9 cellular contexts compared by ENCODE assay signal in the genomic region with DNA sequence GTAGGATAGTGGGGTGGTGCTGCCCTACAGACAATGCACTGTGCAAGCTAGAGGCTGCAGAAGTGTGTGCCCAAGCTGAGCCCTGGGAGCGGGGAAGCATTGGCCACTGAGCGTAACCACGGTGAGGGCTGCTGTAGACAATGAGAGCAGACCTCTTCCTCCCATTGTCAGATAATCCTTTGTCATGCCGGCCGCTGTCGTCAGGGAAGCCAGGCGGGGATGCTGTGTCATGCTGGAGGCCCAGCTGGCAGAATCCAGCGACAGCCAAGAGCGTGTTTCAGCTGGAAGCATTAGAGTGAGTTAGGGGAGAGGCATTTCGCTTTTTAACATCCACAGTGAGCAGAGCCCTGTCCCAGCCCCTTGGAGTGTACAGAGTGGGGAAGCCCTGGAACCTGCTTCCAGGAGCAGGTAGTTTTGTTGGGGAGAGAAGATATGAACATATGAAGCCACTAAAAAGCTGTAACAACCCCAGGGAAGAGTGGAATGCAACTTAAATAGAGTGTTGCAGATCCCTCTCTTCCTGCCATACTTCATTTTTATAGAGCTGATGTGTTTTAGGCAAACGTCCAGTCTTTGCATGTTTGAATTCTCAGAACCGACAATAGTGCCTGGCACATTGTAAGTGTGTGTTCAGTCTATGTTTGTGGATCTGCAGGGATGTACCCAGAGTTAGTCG. TPM values are rescaled to one million over a fixed set of nuclear protein-coding genes. Genes with fewer than 3 reads are reported as not detected.
DNase-seq lines count a peak whose midpoint lies in the region; ATAC-seq and TF ChIP-seq lines count a peak whose summit lies in the region.
"Had no signal": no experiment of that assay in that cellular context is flagged by ENCODE, and none has a peak within 500 bp of the region (broad histone marks: within the 10 kb centered on the region; RNA-seq: fewer than 3 reads in every experiment).

No MANE protein-coding gene starts in this region.

- no peak overlapping the region for H3K4me3 Mint-ChIP-seq in nephron progenitor cell

- no peak for TF ChIP-seq CTCF in fibroblast of villous mesenchyme (IDR thresholded peaks at IDR 0.05; ENCODE audit: insufficient read depth, low read depth, low read length)
- no peak for TF ChIP-seq CTCF in nephron progenitor cell (IDR thresholded peaks at IDR 0.05)

- peaks cover 16% of the 10 kb centered on the region for H3K27me3 Mint-ChIP-seq in nephron progenitor cell (ENCODE audit: low read depth, poor library complexity)

- H3K36me3 Mint-ChIP-seq in nephron progenitor cell (ENCODE audit: low read depth): peaks cover 20% of the 10 kb centered on the region

- peaks cover 71% of the 10 kb centered on the region for H3K36me3 ChIP-seq in SJSA1

- no peaks in the 10 kb centered on the region for H3K27me3 ChIP-seq in SJSA1 (replicated peaks)

- H3K27ac Mint-ChIP-seq in nephron progenitor cell: no peak overlapping the region

- ATAC-seq in GM21367 (IDR thresholded peaks at IDR 0.05; ENCODE audit: unreplicated experiment) (no peak), HG02852 (IDR thresholded peaks at IDR 0.05; ENCODE audit: unreplicated experiment) (no peak)
- ATAC-seq: HCT116 had no signal

- H3K4me1 Mint-ChIP-seq in nephron progenitor cell: peaks cover 61% of the 10 kb centered on the region

- no peak overlapping the region for H3K4me3 ChIP-seq in SJSA1
- no peak overlapping the region for H3K4me3 ChIP-seq in fibroblast of villous mesenchyme (ENCODE audit: low read depth, low read length)

- peak overlapping the region; percentile 89 for H3K27ac ChIP-seq in SJSA1

- DNase-seq in GM04503 (ENCODE audit: low read depth) (peak; percentile 61), SJSA1 (ENCODE audit: low read depth in 1 of 2, low spot score in 2 of 2) (peak; percentile 87 to 90), fibroblast of villous mesenchyme (ENCODE audit: low read depth) (peak; percentile 80), nephron progenitor cell (peak; percentile 46), germinal center (ENCODE audit: low spot score) (no peak)
- DNase-seq in stimulated activated naive CD4-positive, alpha-beta T cell (lab: John Stamatoyannopoulos, UW): no peak

- no peaks in the 10 kb centered on the region for H3K9me3 Mint-ChIP-seq in nephron progenitor cell

- no peaks in the 10 kb centered on the region for H3K9me3 ChIP-seq in SJSA1 (replicated peaks)

- peaks cover 86% of the 10 kb centered on the region for H3K4me1 ChIP-seq in SJSA1 (replicated peaks)

RNA-seq across cellular contexts. Expression of gene CTIF, which starts 7.0 kb away (rescaled TPM):
- 48.2 and 91.5 TPM in 2 replicates for total RNA-seq in SJSA1 (2014; rRNA removed; shearing (Covaris generic))
- 71.5 and 86.4 TPM in 2 replicates for total RNA-seq in fibroblast of villous mesenchyme

Comparison
In these comparisons a context has a peak if more than half of its experiments do, and no peak if none do; other contexts are left out.
1. DNase-seq: peak in GM04503 (single experiment), SJSA1 (2 of 2), fibroblast of villous mesenchyme (single experiment) and nephron progenitor cell (single experiment); none in stimulated activated naive CD4-positive, alpha-beta T cell (0 of 6) and germinal center (single experiment).